ENCODE assay signal across 8 cellular contexts in genomic region chr19:19146000-19146608, GRCh38. TPM values are rescaled to one million over a fixed set of nuclear protein-coding genes. Genes with fewer than 3 reads are reported as not detected.
DNase-seq lines count a peak whose midpoint lies in the region; ATAC-seq and TF ChIP-seq lines count a peak whose summit lies in the region.

No MANE protein-coding gene starts in this region.

- no TSS peak for BruUV-seq in MCF 10A (replicated peaks; lab: Mats Ljungman, UMichigan)

- H3K27me3 Mint-ChIP-seq in MCF 10A (ENCODE audit: insufficient read depth, unreplicated experiment), result no peaks in the 10 kb centered on the region

- ATAC-seq in GM19035 (IDR thresholded peaks at IDR 0.05; ENCODE audit: unreplicated experiment), result no peak

- intact Hi-C loops in MCF 10A (cut with micrococcal nuclease), result loop anchor here (1.0 kb wide), 3 partner anchors 196 to 344 kb away; no protein-coding TSS in a partner anchor

- DNase-seq in NCI-H345 (lab: John Stamatoyannopoulos, UW) (peak; percentile 37), NCI-H345 treated with DMSO at 0.1 percent for 48 hours (lab: John Stamatoyannopoulos, UW; ENCODE audit: unreplicated experiment) (no peak), NCI-H128 (lab: John Stamatoyannopoulos, UW; ENCODE audit: unreplicated experiment) (peak; percentile 58), MCF 10A (ENCODE audit: unreplicated experiment) (peak; percentile 73), islet precursor cell (peak; percentile 87)
- peak; percentile 76 to 80 for DNase-seq in stimulated activated CD4-positive, alpha-beta T cell treated with anti-CD3 and anti-CD28 coated beads, Interleukin-15, amount 100 ng/mL, for 48 hours (ENCODE audit: low read depth in 2 of 2)

- peak; percentile 92 for TF ChIP-seq CTCF in WI38 (IDR thresholded peaks at IDR 0.05; ENCODE audit: low read depth, low read length)
- peak; percentile 95 for TF ChIP-seq CTCF in MCF 10A (IDR thresholded peaks at IDR 0.05; ENCODE audit: unreplicated experiment)

- H3K36me3 Mint-ChIP-seq in MCF 10A (ENCODE audit: insufficient read depth, unreplicated experiment), result peaks cover 6% of the 10 kb centered on the region

- H3K9me3 Mint-ChIP-seq in MCF 10A (ENCODE audit: unreplicated experiment), result no peaks in the 10 kb centered on the region

- no peak overlapping the region for H3K4me3 Mint-ChIP-seq in MCF 10A (ENCODE audit: unreplicated experiment)

- CTCF ChIA-PET in MCF 10A (lab: Yijun Ruan, JAX), result interaction anchor here (0.5 to 1.7 kb wide), 22 partner anchors 11 to 344 kb away, joined by 3 to 25 read pairs (median 3); no protein-coding TSS in a partner anchor

- no peak overlapping the region for H3K27ac Mint-ChIP-seq in MCF 10A (ENCODE audit: low read depth, unreplicated experiment)

- H3K4me1 Mint-ChIP-seq in MCF 10A (ENCODE audit: insufficient read depth, unreplicated experiment), result no peaks in the 10 kb centered on the region

- POLR2A ChIA-PET in MCF 10A (lab: Yijun Ruan, JAX), result no interaction called here

- H3K4me3 ChIP-seq in WI38 (ENCODE audit: low read depth, low read length), result no peak overlapping the region

RNA-seq across cellular contexts. Expression of gene TMEM161A, which starts 7.8 kb away (rescaled TPM):
- 34.8 and 36.1 TPM in 2 replicates for total RNA-seq in MCF 10A (2022)

RNA-seq across cellular contexts. Expression of gene MEF2B, which starts 24.0 kb away (rescaled TPM):
- total RNA-seq in MCF 10A (2022), result 1.4 TPM in 2 replicates

RNA-seq across cellular contexts. Expression of gene BORCS8, which starts 45.8 kb away (rescaled TPM):
- 25.4 and 26.3 TPM in 2 replicates for total RNA-seq in MCF 10A (2022)

RNA-seq across cellular contexts. Expression of gene RFXANK, which starts 46.0 kb away (rescaled TPM):
- total RNA-seq in MCF 10A (2022), result 115 and 118 TPM in 2 replicates

RNA-seq across cellular contexts. Expression of gene NR2C2AP, which starts 57.1 kb away (rescaled TPM):
- 13.4 and 20.6 TPM in 2 replicates for total RNA-seq in MCF 10A (2022)
